In genomic region chr1:155226910-155227260, GRCh38 we compare ENCODE assay signal across 8 cellular contexts. TPM values are rescaled to one million over a fixed set of nuclear protein-coding genes. Genes with fewer than 3 reads are reported as not detected.
DNase-seq lines count a peak whose midpoint lies in the region; ATAC-seq, FAIRE-seq and TF ChIP-seq lines count a peak whose summit lies in the region.

No MANE protein-coding gene starts in this region.

- H3K4me1 Mint-ChIP-seq in activated naive CD8-positive, alpha-beta T cell treated with anti-CD3 and anti-CD28 coated beads for 36 hours, result peaks cover 22% of the 10 kb centered on the region

- peak overlapping the region; percentile 91 for H3K27ac ChIP-seq in BLaER1
- peak overlapping the region; percentile 92 for H3K27ac ChIP-seq in left ventricle myocardium inferior (replicated peaks)

- H3K9ac ChIP-seq in BLaER1, result peak overlapping the region; percentile 90

- H3K4me1 ChIP-seq in BLaER1, result peaks cover 57% of the 10 kb centered on the region
- H3K4me1 ChIP-seq in left ventricle myocardium inferior, result peaks cover 21% of the 10 kb centered on the region

- intact Hi-C loops in left ventricle myocardium inferior (cut with micrococcal nuclease), result no loop called here
- intact Hi-C loops in posterior vena cava (cut with DNase I), result loop anchor here (2.0 to 10.0 kb wide), 3 partner anchors 20 to 52 kb away; partner anchors contain the start of genes KRTCAP2 (in 1 of the 2), THBS3 (in 1 of the 2) and TRIM46 (in 1 of the 2)

- ATAC-seq in GM21576 (IDR thresholded peaks at IDR 0.05; ENCODE audit: unreplicated experiment) (peak; percentile 13), GM19351 (IDR thresholded peaks at IDR 0.05; ENCODE audit: unreplicated experiment) (no peak)

- H3K27me3 ChIP-seq in BLaER1, result no peaks in the 10 kb centered on the region
- H3K27me3 ChIP-seq in left ventricle myocardium inferior (ENCODE audit: low read depth), result no peaks in the 10 kb centered on the region

- H3K27me3 Mint-ChIP-seq in activated naive CD8-positive, alpha-beta T cell treated with anti-CD3 and anti-CD28 coated beads for 36 hours, result no peaks in the 10 kb centered on the region

- peak overlapping the region; percentile 97 for H3K27ac Mint-ChIP-seq in activated naive CD8-positive, alpha-beta T cell treated with anti-CD3 and anti-CD28 coated beads for 36 hours

- peak overlapping the region; percentile 95 for H3K4me3 Mint-ChIP-seq in activated naive CD8-positive, alpha-beta T cell treated with anti-CD3 and anti-CD28 coated beads for 36 hours

- no peaks in the 10 kb centered on the region for H3K9me3 Mint-ChIP-seq in activated naive CD8-positive, alpha-beta T cell treated with anti-CD3 and anti-CD28 coated beads for 36 hours

- no peaks in the 10 kb centered on the region for H4K20me1 ChIP-seq in BLaER1

- FAIRE-seq in HTR-8/SVneo (lab: Jason Lieb, UNC), result no peak

- DNase-seq in NCI-H526 (lab: John Stamatoyannopoulos, UW) (peak; percentile 82 to 87), left ventricle myocardium inferior (peak; percentile 35), posterior vena cava (ENCODE audit: low spot score) (peak; percentile 87), HTR-8/SVneo (ENCODE audit: insufficient read length, low spot score) (no peak)
- DNase-seq in activated naive CD8-positive, alpha-beta T cell treated with anti-CD3 and anti-CD28 coated beads for 36 hours, result peak; percentile 67

- H3K4me3 ChIP-seq in BLaER1 (peak overlapping the region; percentile 77), left ventricle myocardium inferior (peak overlapping the region; percentile 80)

- H3K36me3 Mint-ChIP-seq in activated naive CD8-positive, alpha-beta T cell treated with anti-CD3 and anti-CD28 coated beads for 36 hours, result peaks cover 12% of the 10 kb centered on the region

- H3K9me3 ChIP-seq in BLaER1 (no peaks in the 10 kb centered on the region), left ventricle myocardium inferior (replicated peaks) (no peaks in the 10 kb centered on the region)

- peak; percentile 14 for TF ChIP-seq CTCF in left ventricle myocardium inferior (IDR thresholded peaks at IDR 0.05; ENCODE audit: borderline replicate concordance)

- H3K4me2 ChIP-seq in BLaER1, result peak overlapping the region; percentile 88

- H3K36me3 ChIP-seq in BLaER1 (no peaks in the 10 kb centered on the region), left ventricle myocardium inferior (no peaks in the 10 kb centered on the region)

RNA-seq across cellular contexts. Expression of gene MTX1, which starts 18.4 kb away (rescaled TPM):
- 10 to 100 TPM; 68.0 to 72.5 TPM for total RNA-seq in activated naive CD8-positive, alpha-beta T cell treated with anti-CD3 and anti-CD28 coated beads for 36 hours
- total RNA-seq in left ventricle myocardium inferior (18.0 TPM), posterior vena cava (10 to 100 TPM; 20.9 to 26.8 TPM)

RNA-seq across cellular contexts. Expression of gene THBS3, which starts 19.2 kb away (rescaled TPM):
- total RNA-seq in activated naive CD8-positive, alpha-beta T cell treated with anti-CD3 and anti-CD28 coated beads for 36 hours, result 1 to 10 TPM; 7.4 to 9.3 TPM
- 7.2 TPM for total RNA-seq in left ventricle myocardium inferior
- total RNA-seq in posterior vena cava, result 10 to 100 TPM; 46.3 to 96.6 TPM

RNA-seq across cellular contexts. Expression of gene ENTREP3, which starts 28.4 kb away (rescaled TPM):
- 10 to 100 TPM; 46.6 to 49.7 TPM for total RNA-seq in activated naive CD8-positive, alpha-beta T cell treated with anti-CD3 and anti-CD28 coated beads for 36 hours
- 13.9 TPM for total RNA-seq in left ventricle myocardium inferior
- 10 to 100 TPM; 21.3 to 25.3 TPM for total RNA-seq in posterior vena cava

RNA-seq across cellular contexts. Expression of gene SCAMP3, which starts 35.3 kb away (rescaled TPM):
- total RNA-seq in activated naive CD8-positive, alpha-beta T cell treated with anti-CD3 and anti-CD28 coated beads for 36 hours, result 100 to 1,000 TPM; 108 to 117 TPM
- total RNA-seq in left ventricle myocardium inferior (57.1 TPM), posterior vena cava (10 to 100 TPM; 34.7 to 37.3 TPM)

RNA-seq across cellular contexts. Expression of gene CLK2, which starts 46.4 kb away (rescaled TPM):
- 10 to 100 TPM; 61.4 to 65.9 TPM for total RNA-seq in activated naive CD8-positive, alpha-beta T cell treated with anti-CD3 and anti-CD28 coated beads for 36 hours
- 18.1 TPM for total RNA-seq in left ventricle myocardium inferior
- 10 to 100 TPM; 31.2 to 32.3 TPM for total RNA-seq in posterior vena cava
